8 cellular contexts compared by ENCODE assay signal in genomic region chr4:52588097-52588496, GRCh38.
DNase-seq lines count a peak whose midpoint lies in the region; TF ChIP-seq lines count a peak whose summit lies in the region.

No MANE protein-coding gene starts in this region.

- no peak overlapping the region for H3K4me2 ChIP-seq in Karpas-422 (ENCODE audit: low read depth, low read length, poor library complexity, severe bottlenecking)

- WGBS in prostate gland: 59% methylated on average over 2 of the region's 2 CpGs

- in situ Hi-C loops in astrocyte of the cerebellum (cut with HindIII; ENCODE audit: low sequenced_read_pairs): no loop called here

- no peaks in the 10 kb centered on the region for H3K36me3 ChIP-seq in Karpas-422 (ENCODE audit: insufficient read depth, low read length)
- no peaks in the 10 kb centered on the region for H3K36me3 ChIP-seq in uterus
- H3K36me3 ChIP-seq in prostate gland: no peaks in the 10 kb centered on the region

- TF ChIP-seq POLR2A in uterus (IDR thresholded peaks at IDR 0.05) (no peak), prostate gland (IDR thresholded peaks at IDR 0.05) (no peak)

- no peaks in the 10 kb centered on the region for H3K9me2 ChIP-seq in Karpas-422 (replicated peaks; ENCODE audit: insufficient read depth, low read length)

- TF ChIP-seq CTCF in astrocyte of the cerebellum (IDR thresholded peaks at IDR 0.05; ENCODE audit: low read depth, low read length, missing control alignments) (peak; percentile 58), uterus (IDR thresholded peaks at IDR 0.05) (peak in 3 of 4 experiments; percentile 18 to 38 (median 31)), prostate gland (IDR thresholded peaks at IDR 0.05) (peak in 2 of 4 experiments; percentile 11 to 27)

- H3K4me1 ChIP-seq in Karpas-422 (ENCODE audit: low read length) (no peaks in the 10 kb centered on the region), uterus (no peaks in the 10 kb centered on the region), prostate gland (replicated peaks) (no peaks in the 10 kb centered on the region)

- H3K9me3 ChIP-seq in Karpas-422 (ENCODE audit: low read length) (no peaks in the 10 kb centered on the region), uterus (no peaks in the 10 kb centered on the region), prostate gland (no peaks in the 10 kb centered on the region)

- H3K79me2 ChIP-seq in Karpas-422 (ENCODE audit: low read length): no peaks in the 10 kb centered on the region

- peaks cover 2% of the 10 kb centered on the region for H3K27me3 Mint-ChIP-seq in activated naive CD8-positive, alpha-beta T cell
- peaks cover 5% of the 10 kb centered on the region for H3K27me3 Mint-ChIP-seq in activated naive CD8-positive, alpha-beta T cell treated with anti-CD3 and anti-CD28 coated beads for 36 hours

- no peaks in the 10 kb centered on the region for H4K20me1 ChIP-seq in Karpas-422 (ENCODE audit: insufficient read depth, low read depth, low read length)

- intact Hi-C loops in uterus (cut with DNase I; ENCODE audit: low total_unique reads) (no loop called here), prostate gland (cut with DNase I) (no loop called here)

- peaks cover 8% of the 10 kb centered on the region for H3K4me1 Mint-ChIP-seq in activated naive CD8-positive, alpha-beta T cell (ENCODE audit: low read depth)
- peaks cover 4% of the 10 kb centered on the region for H3K4me1 Mint-ChIP-seq in activated naive CD8-positive, alpha-beta T cell treated with anti-CD3 and anti-CD28 coated beads for 36 hours

- H3K4me3 ChIP-seq in Karpas-422 (ENCODE audit: low read length): no peak overlapping the region
- H3K4me3 ChIP-seq in astrocyte of the cerebellum (ENCODE audit: low read depth, low read length): no peak overlapping the region
- no peak overlapping the region for H3K4me3 ChIP-seq in uterus
- no peak overlapping the region for H3K4me3 ChIP-seq in prostate gland

- H3K27ac Mint-ChIP-seq in activated naive CD8-positive, alpha-beta T cell: peak overlapping the region; percentile 38
- no peak overlapping the region for H3K27ac Mint-ChIP-seq in activated naive CD8-positive, alpha-beta T cell treated with anti-CD3 and anti-CD28 coated beads for 36 hours

- no peak overlapping the region for H3K27ac ChIP-seq in Karpas-422 (ENCODE audit: low read length)
- H3K27ac ChIP-seq in uterus: peak overlapping the region in 1 of 2 donors; percentile 34
- no peak overlapping the region for H3K27ac ChIP-seq in prostate gland

- DNase-seq in activated naive CD8-positive, alpha-beta T cell treated with anti-CD3 and anti-CD28 coated beads for 36 hours: no peak
- DNase-seq in Karpas-422 (peak; percentile 62), astrocyte of the cerebellum (ENCODE audit: low read depth) (no peak), inferior parietal cortex (ENCODE audit: extremely low spot score) (peak; percentile 28), uterus (peak; percentile 24 to 27), prostate gland (ENCODE audit: low spot score) (no peak)
- DNase-seq in activated CD8-positive, alpha-beta memory T cell treated with anti-CD3 and anti-CD28 coated beads, Interleukin-2, amount 50 U/mL, for 48 hours: no peak

- no peak overlapping the region for H3K9ac ChIP-seq in Karpas-422 (ENCODE audit: low read length)

- no peaks in the 10 kb centered on the region for H3K9me3 Mint-ChIP-seq in activated naive CD8-positive, alpha-beta T cell (ENCODE audit: low read depth)
- no peaks in the 10 kb centered on the region for H3K9me3 Mint-ChIP-seq in activated naive CD8-positive, alpha-beta T cell treated with anti-CD3 and anti-CD28 coated beads for 36 hours

- H3K4me3 Mint-ChIP-seq in activated naive CD8-positive, alpha-beta T cell: no peak overlapping the region
- no peak overlapping the region for H3K4me3 Mint-ChIP-seq in activated naive CD8-positive, alpha-beta T cell treated with anti-CD3 and anti-CD28 coated beads for 36 hours

- peaks cover 3% of the 10 kb centered on the region for H3K36me3 Mint-ChIP-seq in activated naive CD8-positive, alpha-beta T cell
- no peaks in the 10 kb centered on the region for H3K36me3 Mint-ChIP-seq in activated naive CD8-positive, alpha-beta T cell treated with anti-CD3 and anti-CD28 coated beads for 36 hours

- H2AFZ ChIP-seq in Karpas-422 (ENCODE audit: low read length): no peak overlapping the region

- H3K27me3 ChIP-seq in Karpas-422 (ENCODE audit: low read length) (no peaks in the 10 kb centered on the region), uterus (no peaks in the 10 kb centered on the region), prostate gland (replicated peaks; ENCODE audit: insufficient read depth) (no peaks in the 10 kb centered on the region)

Comparison
In these comparisons a context has a peak if more than half of its experiments do, and no peak if none do; other contexts are left out.
1. DNase-seq: peak in Karpas-422 (single experiment), inferior parietal cortex (single experiment) and uterus (2 of 2); none in activated naive CD8-positive, alpha-beta T cell treated with anti-CD3 and anti-CD28 coated beads for 36 hours (single experiment), astrocyte of the cerebellum (single experiment), activated CD8-positive, alpha-beta memory T cell treated with anti-CD3 and anti-CD28 coated beads, Interleukin-2, amount 50 U/mL, for 48 hours (single experiment) and prostate gland (single experiment).